Comparison of ENCODE assay signal across 1 cellular context in the genomic region with DNA sequence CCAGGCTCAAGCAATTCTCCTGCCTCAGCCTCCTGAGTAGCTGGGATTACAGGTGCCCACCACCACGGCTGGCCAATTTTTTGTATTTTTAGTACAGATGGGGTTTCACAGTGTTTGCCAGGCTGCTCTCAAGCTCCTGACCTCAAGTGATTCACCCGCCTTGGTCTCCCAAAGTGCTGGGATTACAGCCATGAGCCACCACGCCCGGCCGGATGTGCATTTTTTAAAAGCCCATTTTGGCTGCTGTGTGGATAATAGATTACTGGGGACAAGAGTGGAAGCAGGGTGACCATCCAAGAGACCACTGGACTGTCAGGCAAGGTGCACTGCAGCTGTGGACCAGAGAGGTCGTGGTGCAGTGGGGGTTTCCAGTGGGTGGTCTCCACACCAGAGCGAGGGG.
TF ChIP-seq lines count a peak whose summit lies in the region.

No MANE protein-coding gene starts in this region.

TF ChIP-seq in SK-N-SH, 30 proteins besides CTCF, POLR2A, EP300 and RAD21 (continued from another document):
- TF ChIP-seq, protein P1, sequence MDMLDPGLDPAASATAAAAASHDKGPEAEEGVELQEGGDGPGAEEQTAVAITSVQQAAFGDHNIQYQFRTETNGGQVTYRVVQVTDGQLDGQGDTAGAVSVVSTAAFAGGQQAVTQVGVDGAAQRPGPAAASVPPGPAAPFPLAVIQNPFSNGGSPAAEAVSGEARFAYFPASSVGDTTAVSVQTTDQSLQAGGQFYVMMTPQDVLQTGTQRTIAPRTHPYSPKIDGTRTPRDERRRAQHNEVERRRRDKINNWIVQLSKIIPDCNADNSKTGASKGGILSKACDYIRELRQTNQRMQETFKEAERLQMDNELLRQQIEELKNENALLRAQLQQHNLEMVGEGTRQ (IDR thresholded peaks at IDR 0.05; ENCODE audit: borderline replicate concordance, low read depth, low read length): no peak
- TF ChIP-seq NFIC (IDR thresholded peaks at IDR 0.05; ENCODE audit: borderline replicate concordance) (no peak), RXRA (IDR thresholded peaks at IDR 0.05; ENCODE audit: borderline replicate concordance, low read depth) (no peak), MEF2A (IDR thresholded peaks at IDR 0.05; ENCODE audit: borderline replicate concordance, low read depth) (no peak), RCOR1 (IDR thresholded peaks at IDR 0.05; ENCODE audit: low read length) (no peak), SMC3 (IDR thresholded peaks at IDR 0.05; ENCODE audit: low read depth, low read length) (no peak)
- TF ChIP-seq, protein P2, sequence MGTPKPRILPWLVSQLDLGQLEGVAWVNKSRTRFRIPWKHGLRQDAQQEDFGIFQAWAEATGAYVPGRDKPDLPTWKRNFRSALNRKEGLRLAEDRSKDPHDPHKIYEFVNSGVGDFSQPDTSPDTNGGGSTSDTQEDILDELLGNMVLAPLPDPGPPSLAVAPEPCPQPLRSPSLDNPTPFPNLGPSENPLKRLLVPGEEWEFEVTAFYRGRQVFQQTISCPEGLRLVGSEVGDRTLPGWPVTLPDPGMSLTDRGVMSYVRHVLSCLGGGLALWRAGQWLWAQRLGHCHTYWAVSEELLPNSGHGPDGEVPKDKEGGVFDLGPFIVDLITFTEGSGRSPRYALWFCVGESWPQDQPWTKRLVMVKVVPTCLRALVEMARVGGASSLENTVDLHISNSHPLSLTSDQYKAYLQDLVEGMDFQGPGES (IDR thresholded peaks at IDR 0.05; ENCODE audit: low read depth, low read length): no peak
- TF ChIP-seq, protein P3, sequence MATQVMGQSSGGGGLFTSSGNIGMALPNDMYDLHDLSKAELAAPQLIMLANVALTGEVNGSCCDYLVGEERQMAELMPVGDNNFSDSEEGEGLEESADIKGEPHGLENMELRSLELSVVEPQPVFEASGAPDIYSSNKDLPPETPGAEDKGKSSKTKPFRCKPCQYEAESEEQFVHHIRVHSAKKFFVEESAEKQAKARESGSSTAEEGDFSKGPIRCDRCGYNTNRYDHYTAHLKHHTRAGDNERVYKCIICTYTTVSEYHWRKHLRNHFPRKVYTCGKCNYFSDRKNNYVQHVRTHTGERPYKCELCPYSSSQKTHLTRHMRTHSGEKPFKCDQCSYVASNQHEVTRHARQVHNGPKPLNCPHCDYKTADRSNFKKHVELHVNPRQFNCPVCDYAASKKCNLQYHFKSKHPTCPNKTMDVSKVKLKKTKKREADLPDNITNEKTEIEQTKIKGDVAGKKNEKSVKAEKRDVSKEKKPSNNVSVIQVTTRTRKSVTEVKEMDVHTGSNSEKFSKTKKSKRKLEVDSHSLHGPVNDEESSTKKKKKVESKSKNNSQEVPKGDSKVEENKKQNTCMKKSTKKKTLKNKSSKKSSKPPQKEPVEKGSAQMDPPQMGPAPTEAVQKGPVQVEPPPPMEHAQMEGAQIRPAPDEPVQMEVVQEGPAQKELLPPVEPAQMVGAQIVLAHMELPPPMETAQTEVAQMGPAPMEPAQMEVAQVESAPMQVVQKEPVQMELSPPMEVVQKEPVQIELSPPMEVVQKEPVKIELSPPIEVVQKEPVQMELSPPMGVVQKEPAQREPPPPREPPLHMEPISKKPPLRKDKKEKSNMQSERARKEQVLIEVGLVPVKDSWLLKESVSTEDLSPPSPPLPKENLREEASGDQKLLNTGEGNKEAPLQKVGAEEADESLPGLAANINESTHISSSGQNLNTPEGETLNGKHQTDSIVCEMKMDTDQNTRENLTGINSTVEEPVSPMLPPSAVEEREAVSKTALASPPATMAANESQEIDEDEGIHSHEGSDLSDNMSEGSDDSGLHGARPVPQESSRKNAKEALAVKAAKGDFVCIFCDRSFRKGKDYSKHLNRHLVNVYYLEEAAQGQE (IDR thresholded peaks at IDR 0.05; ENCODE audit: low read depth, low read length): no peak
